In the genomic region with DNA sequence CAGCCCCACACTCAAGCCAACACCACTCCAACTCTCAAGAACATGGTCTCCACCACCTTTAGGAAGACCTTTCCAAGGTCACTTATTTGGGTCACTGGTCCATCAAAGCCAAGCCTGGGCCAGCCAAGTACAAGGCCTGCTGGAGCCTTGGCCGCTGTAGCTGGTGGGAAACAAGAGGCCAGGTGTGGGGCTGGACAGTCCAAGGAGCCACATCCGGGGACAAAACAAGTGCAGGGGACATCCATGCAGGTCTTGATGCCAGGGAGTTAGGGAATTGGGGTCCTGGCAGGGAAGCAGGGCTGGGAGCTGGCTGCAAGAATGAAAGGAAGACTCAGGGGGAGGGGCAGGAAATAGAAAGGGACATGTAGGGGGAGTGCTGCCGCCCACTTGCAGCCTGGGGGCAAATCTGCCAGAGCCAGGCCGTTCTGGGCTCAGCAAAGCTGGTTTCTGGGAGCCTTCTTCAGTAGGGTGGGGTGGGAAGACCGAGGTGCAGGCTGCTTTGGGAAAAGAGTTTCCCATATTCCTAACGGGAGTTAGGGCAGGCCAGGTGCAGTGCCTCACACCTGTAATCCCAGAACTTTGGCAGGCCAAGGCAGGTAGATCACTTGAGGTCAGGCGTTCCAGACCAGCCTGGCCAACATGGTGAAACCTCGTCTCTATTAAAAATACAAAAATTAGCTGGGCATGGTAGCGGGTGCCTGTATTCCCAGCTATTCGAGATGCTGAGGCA, we compare ENCODE assay signal across 1 cellular context.
TF ChIP-seq lines count a peak whose summit lies in the region.

No MANE protein-coding gene starts in this region.

TF ChIP-seq in GM23338, 12 proteins besides CTCF, POLR2A, EP300 and RAD21 (continued from another document):
- TF ChIP-seq, protein P1, sequence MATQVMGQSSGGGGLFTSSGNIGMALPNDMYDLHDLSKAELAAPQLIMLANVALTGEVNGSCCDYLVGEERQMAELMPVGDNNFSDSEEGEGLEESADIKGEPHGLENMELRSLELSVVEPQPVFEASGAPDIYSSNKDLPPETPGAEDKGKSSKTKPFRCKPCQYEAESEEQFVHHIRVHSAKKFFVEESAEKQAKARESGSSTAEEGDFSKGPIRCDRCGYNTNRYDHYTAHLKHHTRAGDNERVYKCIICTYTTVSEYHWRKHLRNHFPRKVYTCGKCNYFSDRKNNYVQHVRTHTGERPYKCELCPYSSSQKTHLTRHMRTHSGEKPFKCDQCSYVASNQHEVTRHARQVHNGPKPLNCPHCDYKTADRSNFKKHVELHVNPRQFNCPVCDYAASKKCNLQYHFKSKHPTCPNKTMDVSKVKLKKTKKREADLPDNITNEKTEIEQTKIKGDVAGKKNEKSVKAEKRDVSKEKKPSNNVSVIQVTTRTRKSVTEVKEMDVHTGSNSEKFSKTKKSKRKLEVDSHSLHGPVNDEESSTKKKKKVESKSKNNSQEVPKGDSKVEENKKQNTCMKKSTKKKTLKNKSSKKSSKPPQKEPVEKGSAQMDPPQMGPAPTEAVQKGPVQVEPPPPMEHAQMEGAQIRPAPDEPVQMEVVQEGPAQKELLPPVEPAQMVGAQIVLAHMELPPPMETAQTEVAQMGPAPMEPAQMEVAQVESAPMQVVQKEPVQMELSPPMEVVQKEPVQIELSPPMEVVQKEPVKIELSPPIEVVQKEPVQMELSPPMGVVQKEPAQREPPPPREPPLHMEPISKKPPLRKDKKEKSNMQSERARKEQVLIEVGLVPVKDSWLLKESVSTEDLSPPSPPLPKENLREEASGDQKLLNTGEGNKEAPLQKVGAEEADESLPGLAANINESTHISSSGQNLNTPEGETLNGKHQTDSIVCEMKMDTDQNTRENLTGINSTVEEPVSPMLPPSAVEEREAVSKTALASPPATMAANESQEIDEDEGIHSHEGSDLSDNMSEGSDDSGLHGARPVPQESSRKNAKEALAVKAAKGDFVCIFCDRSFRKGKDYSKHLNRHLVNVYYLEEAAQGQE (IDR thresholded peaks at IDR 0.05; ENCODE audit: unreplicated experiment), result no peak
- TF ChIP-seq JUNB (IDR thresholded peaks at IDR 0.05; ENCODE audit: unreplicated experiment) (no peak), STAT1 (IDR thresholded peaks at IDR 0.05; ENCODE audit: unreplicated experiment) (no peak), ZNF331 (CRISPR knock-in tag; IDR thresholded peaks at IDR 0.05; ENCODE audit: low read depth) (no peak), EZH2 (IDR thresholded peaks at IDR 0.05; ENCODE audit: low read depth, unreplicated experiment) (no peak), ZNF114 (CRISPR knock-in tag; IDR thresholded peaks at IDR 0.05) (no peak), EZH2phosphoT487 (IDR thresholded peaks at IDR 0.05; ENCODE audit: unreplicated experiment) (no peak), NANOG (IDR thresholded peaks at IDR 0.05; ENCODE audit: borderline replicate concordance) (no peak), CREB1 (CRISPR knock-in tag; IDR thresholded peaks at IDR 0.05; ENCODE audit: low read depth) (no peak)
- TF ChIP-seq, protein P2, sequence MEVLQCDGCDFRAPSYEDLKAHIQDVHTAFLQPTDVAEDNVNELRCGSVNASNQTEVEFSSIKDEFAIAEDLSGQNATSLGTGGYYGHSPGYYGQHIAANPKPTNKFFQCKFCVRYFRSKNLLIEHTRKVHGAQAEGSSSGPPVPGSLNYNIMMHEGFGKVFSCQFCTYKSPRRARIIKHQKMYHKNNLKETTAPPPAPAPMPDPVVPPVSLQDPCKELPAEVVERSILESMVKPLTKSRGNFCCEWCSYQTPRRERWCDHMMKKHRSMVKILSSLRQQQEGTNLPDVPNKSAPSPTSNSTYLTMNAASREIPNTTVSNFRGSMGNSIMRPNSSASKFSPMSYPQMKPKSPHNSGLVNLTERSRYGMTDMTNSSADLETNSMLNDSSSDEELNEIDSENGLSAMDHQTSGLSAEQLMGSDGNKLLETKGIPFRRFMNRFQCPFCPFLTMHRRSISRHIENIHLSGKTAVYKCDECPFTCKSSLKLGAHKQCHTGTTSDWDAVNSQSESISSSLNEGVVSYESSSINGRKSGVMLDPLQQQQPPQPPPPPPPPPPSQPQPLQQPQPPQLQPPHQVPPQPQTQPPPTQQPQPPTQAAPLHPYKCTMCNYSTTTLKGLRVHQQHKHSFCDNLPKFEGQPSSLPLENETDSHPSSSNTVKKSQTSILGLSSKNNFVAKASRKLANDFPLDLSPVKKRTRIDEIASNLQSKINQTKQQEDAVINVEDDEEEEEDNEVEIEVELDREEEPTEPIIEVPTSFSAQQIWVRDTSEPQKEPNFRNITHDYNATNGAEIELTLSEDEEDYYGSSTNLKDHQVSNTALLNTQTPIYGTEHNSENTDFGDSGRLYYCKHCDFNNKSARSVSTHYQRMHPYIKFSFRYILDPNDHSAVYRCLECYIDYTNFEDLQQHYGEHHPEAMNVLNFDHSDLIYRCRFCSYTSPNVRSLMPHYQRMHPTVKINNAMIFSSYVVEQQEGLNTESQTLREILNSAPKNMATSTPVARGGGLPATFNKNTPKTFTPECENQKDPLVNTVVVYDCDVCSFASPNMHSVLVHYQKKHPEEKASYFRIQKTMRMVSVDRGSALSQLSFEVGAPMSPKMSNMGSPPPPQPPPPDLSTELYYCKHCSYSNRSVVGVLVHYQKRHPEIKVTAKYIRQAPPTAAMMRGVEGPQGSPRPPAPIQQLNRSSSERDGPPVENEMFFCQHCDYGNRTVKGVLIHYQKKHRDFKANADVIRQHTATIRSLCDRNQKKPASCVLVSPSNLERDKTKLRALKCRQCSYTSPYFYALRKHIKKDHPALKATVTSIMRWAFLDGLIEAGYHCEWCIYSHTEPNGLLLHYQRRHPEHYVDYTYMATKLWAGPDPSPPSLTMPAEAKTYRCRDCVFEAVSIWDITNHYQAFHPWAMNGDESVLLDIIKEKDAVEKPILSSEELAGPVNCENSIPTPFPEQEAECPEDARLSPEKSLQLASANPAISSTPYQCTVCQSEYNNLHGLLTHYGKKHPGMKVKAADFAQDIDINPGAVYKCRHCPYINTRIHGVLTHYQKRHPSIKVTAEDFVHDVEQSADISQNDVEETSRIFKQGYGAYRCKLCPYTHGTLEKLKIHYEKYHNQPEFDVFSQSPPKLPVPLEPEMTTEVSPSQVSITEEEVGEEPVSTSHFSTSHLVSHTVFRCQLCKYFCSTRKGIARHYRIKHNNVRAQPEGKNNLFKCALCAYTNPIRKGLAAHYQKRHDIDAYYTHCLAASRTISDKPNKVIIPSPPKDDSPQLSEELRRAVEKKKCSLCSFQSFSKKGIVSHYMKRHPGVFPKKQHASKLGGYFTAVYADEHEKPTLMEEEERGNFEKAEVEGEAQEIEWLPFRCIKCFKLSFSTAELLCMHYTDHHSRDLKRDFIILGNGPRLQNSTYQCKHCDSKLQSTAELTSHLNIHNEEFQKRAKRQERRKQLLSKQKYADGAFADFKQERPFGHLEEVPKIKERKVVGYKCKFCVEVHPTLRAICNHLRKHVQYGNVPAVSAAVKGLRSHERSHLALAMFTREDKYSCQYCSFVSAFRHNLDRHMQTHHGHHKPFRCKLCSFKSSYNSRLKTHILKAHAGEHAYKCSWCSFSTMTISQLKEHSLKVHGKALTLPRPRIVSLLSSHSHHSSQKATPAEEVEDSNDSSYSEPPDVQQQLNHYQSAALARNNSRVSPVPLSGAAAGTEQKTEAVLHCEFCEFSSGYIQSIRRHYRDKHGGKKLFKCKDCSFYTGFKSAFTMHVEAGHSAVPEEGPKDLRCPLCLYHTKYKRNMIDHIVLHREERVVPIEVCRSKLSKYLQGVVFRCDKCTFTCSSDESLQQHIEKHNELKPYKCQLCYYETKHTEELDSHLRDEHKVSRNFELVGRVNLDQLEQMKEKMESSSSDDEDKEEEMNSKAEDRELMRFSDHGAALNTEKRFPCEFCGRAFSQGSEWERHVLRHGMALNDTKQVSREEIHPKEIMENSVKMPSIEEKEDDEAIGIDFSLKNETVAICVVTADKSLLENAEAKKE (CRISPR knock-in tag; IDR thresholded peaks at IDR 0.05), result no peak
- TF ChIP-seq, protein P3, sequence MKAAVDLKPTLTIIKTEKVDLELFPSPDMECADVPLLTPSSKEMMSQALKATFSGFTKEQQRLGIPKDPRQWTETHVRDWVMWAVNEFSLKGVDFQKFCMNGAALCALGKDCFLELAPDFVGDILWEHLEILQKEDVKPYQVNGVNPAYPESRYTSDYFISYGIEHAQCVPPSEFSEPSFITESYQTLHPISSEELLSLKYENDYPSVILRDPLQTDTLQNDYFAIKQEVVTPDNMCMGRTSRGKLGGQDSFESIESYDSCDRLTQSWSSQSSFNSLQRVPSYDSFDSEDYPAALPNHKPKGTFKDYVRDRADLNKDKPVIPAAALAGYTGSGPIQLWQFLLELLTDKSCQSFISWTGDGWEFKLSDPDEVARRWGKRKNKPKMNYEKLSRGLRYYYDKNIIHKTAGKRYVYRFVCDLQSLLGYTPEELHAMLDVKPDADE (IDR thresholded peaks at IDR 0.05), result no peak
